Comparison of ENCODE assay signal across 31 cellular contexts in the genomic region with DNA sequence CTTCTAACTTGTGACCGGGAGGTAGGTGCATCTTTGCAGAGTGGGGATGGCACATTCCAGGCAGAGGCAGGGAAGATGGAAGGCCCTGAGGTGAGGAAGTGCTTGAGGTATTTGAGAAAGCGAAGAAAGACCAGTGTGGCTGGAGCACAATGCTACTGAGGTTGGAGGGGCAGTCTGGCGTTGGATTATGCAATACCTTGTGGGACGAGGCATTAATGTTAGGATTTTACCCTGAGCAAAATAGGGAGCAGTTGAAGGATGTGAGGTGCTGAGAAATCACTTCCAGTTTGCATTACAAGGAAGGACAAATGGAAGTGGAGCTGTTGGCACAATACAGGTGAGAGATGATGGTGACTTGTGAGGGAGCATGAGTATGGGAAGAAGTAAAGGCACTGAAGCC.
"Had no signal": no experiment of that assay in that cellular context is flagged by ENCODE, and none has a peak within 500 bp of the region (broad histone marks: within the 10 kb centered on the region; RNA-seq: fewer than 3 reads in every experiment).

No MANE protein-coding gene starts in this region.

- H3K4me1 Mint-ChIP-seq: natural killer cell; stimulated activated memory B cell treated with anti-CD40 and anti-IgM and Interleukin-4, amounts not matched to agents 10 μg/mL and 1 μg/mL and 100 μg/mL, for 72 hours; stimulated activated naive CD8-positive, alpha-beta T cell treated with anti-CD3 and anti-CD28 coated beads, Interleukin-15, amount 100 ng/mL, for 72 hours had no signal

- H3K27ac Mint-ChIP-seq: natural killer cell; nephron; neural progenitor cell; progenitor cell of endocrine pancreas; stimulated activated memory B cell treated with anti-CD40 and anti-IgM and Interleukin-4, amounts not matched to agents 10 μg/mL and 1 μg/mL and 100 μg/mL, for 72 hours; stimulated activated naive CD8-positive, alpha-beta T cell treated with anti-CD3 and anti-CD28 coated beads, Interleukin-15, amount 100 ng/mL, for 72 hours; type B pancreatic cell had no signal

- H3K4me3 ChIP-seq: neural progenitor cell, ovary, psoas muscle, skin epidermis, smooth muscle cell, spleen, suprapubic skin, testis, tibial artery, transverse colon, upper lobe of right lung, vagina had no signal

- ATAC-seq: natural killer cell; psoas muscle; right cardiac atrium; sciatic nerve; stimulated activated memory B cell treated with anti-CD40 and anti-IgM and Interleukin-4, amounts not matched to agents 10 μg/mL and 1 μg/mL and 100 μg/mL, for 72 hours; stimulated activated naive CD8-positive, alpha-beta T cell treated with anti-CD3 and anti-CD28 coated beads, Interleukin-15, amount 100 ng/mL, for 72 hours; stimulated activated naive CD8-positive, alpha-beta T cell treated with anti-CD3 and anti-CD28 coated beads, Interleukin-15, Interleukin-2, amounts not matched to agents 100 U/mL and 50 U/mL, for 24 hours; upper lobe of right lung had no signal

- H3K4me1 ChIP-seq: parathyroid adenoma, spleen, suprapubic skin, testis, transverse colon, upper lobe of right lung, vagina had no signal

- H3K4me2 ChIP-seq: neural progenitor cell, smooth muscle cell had no signal

- H3K36me3 ChIP-seq: neural progenitor cell, ovary, spleen, suprapubic skin, tibial artery, transverse colon, upper lobe of right lung, vagina had no signal

- H3K9ac ChIP-seq: neural progenitor cell, parathyroid adenoma had no signal

- H3K36me3 Mint-ChIP-seq: natural killer cell; neural progenitor cell; stimulated activated memory B cell treated with anti-CD40 and anti-IgM and Interleukin-4, amounts not matched to agents 10 μg/mL and 1 μg/mL and 100 μg/mL, for 72 hours had no signal

- H3K4me3 Mint-ChIP-seq: natural killer cell; nephron; neural progenitor cell; stimulated activated memory B cell treated with anti-CD40 and anti-IgM and Interleukin-4, amounts not matched to agents 10 μg/mL and 1 μg/mL and 100 μg/mL, for 72 hours; stimulated activated naive CD8-positive, alpha-beta T cell treated with anti-CD3 and anti-CD28 coated beads, Interleukin-15, amount 100 ng/mL, for 72 hours; type B pancreatic cell had no signal

- H3K27me3 ChIP-seq: neural progenitor cell, ovary, spleen, testis, tibial artery, transverse colon, upper lobe of right lung, vagina had no signal

- H3K9me3 ChIP-seq: ovary, psoas muscle, spleen, suprapubic skin, testis, tibial artery, transverse colon, upper lobe of right lung, vagina had no signal

- H2AFZ ChIP-seq: neural progenitor cell, parathyroid adenoma had no signal

- H3K79me2 ChIP-seq: parathyroid adenoma had no signal

- H3K27me3 Mint-ChIP-seq: stimulated activated naive CD8-positive, alpha-beta T cell treated with anti-CD3 and anti-CD28 coated beads, Interleukin-15, amount 100 ng/mL, for 72 hours had no signal

- H3K9me3 Mint-ChIP-seq: natural killer cell; nephron; neural progenitor cell; stimulated activated memory B cell treated with anti-CD40 and anti-IgM and Interleukin-4, amounts not matched to agents 10 μg/mL and 1 μg/mL and 100 μg/mL, for 72 hours; stimulated activated naive CD8-positive, alpha-beta T cell treated with anti-CD3 and anti-CD28 coated beads, Interleukin-15, amount 100 ng/mL, for 72 hours had no signal

- H3K27ac ChIP-seq: neural progenitor cell, ovary, parathyroid adenoma, psoas muscle, skin epidermis, spleen, suprapubic skin, testis, tibial artery, transverse colon, upper lobe of right lung, vagina had no signal

- DNase-seq: natural killer cell; occipital lobe; ovary; posterior cingulate gyrus; psoas muscle; right cardiac atrium; spleen; stimulated activated CD4-positive, alpha-beta T cell treated with anti-CD3 and anti-CD28 coated beads, Interleukin-12 subunit alpha, Interleukin-12 subunit beta, amount 100 ng/mL, for 4 hours; stimulated activated CD4-positive, alpha-beta T cell treated with anti-CD3 and anti-CD28 coated beads, Interleukin-1b, Interleukin-23, amount 100 ng/mL, for 48 hours; stimulated activated CD4-positive, alpha-beta T cell treated with anti-CD3 and anti-CD28 coated beads, Interleukin-4, amount 100 ng/mL, for 1 hour; stimulated activated CD4-positive, alpha-beta T cell treated with anti-CD3 and anti-CD28 coated beads, Interleukin-4, amount 100 ng/mL, for 4 hours; stimulated activated CD8-positive, alpha-beta memory T cell treated with anti-CD3 and anti-CD28 coated beads, Interleukin-4, amount 100 ng/mL, for 48 hours; stimulated activated naive CD4-positive, alpha-beta T cell; stimulated activated naive CD8-positive, alpha-beta T cell treated with anti-CD3 and anti-CD28 coated beads, Interleukin-15, amount 100 ng/mL, for 72 hours; stimulated activated naive CD8-positive, alpha-beta T cell treated with anti-CD3 and anti-CD28 coated beads, Interleukin-15, Interleukin-2, amounts not matched to agents 100 U/mL and 50 U/mL, for 24 hours; substantia nigra; testis; tibial artery; transverse colon; upper lobe of right lung had no signal
